In genomic region chr9:42490989-42491388, GRCh38 we compare ENCODE assay signal across 7 cellular contexts.
DNase-seq lines count a peak whose midpoint lies in the region; ATAC-seq, FAIRE-seq and TF ChIP-seq lines count a peak whose summit lies in the region.
"Not testable (repeated sequence)": the region's sequence is repeated elsewhere in the genome, so short reads cannot be mapped to it uniquely, and the experiment has no call there.

No MANE protein-coding gene starts in this region.

- intact Hi-C loops in HCT116 (cut with micrococcal nuclease): not testable (repeated sequence)

- FAIRE-seq in A549 (lab: Jason Lieb, UNC): not testable (repeated sequence)

- H3K27ac Mint-ChIP-seq in activated naive CD8-positive, alpha-beta T cell treated with anti-CD3 and anti-CD28 coated beads, Interleukin-2, amount 10 ng/mL, durations not matched to agents 7 days and 5 days; stimulated activated effector memory CD8-positive, alpha-beta T cell treated with anti-CD3 and anti-CD28 coated beads, Interleukin-12 subunit alpha, Interleukin-12 subunit beta, amount 100 ng/mL, for 72 hours: not testable (repeated sequence)

- CTCF ChIA-PET in A549 (lab: Yijun Ruan, JAX); HCT116 (lab: Charles Lee): not testable (repeated sequence)

- not testable (repeated sequence) for H3K27me3 Mint-ChIP-seq in activated naive CD8-positive, alpha-beta T cell treated with anti-CD3 and anti-CD28 coated beads, Interleukin-2, amount 10 ng/mL, durations not matched to agents 7 days and 5 days

- WGBS in A549 (ENCODE audit: missing lambda C conversion rate): 52% methylated on average over 1 of the region's 2 CpGs

- not testable (repeated sequence) for H3K4me1 Mint-ChIP-seq in activated naive CD8-positive, alpha-beta T cell treated with anti-CD3 and anti-CD28 coated beads, Interleukin-2, amount 10 ng/mL, durations not matched to agents 7 days and 5 days; stimulated activated effector memory CD8-positive, alpha-beta T cell treated with anti-CD3 and anti-CD28 coated beads, Interleukin-12 subunit alpha, Interleukin-12 subunit beta, amount 100 ng/mL, for 72 hours

- TF ChIP-seq EP300 in A549 (IDR thresholded peaks at IDR 0.05): not testable (repeated sequence)

- H3K4me2 ChIP-seq in A549; HCT116 (ENCODE audit: low read length): not testable (repeated sequence)

- H3K9me3 Mint-ChIP-seq in activated naive CD8-positive, alpha-beta T cell treated with anti-CD3 and anti-CD28 coated beads, Interleukin-2, amount 10 ng/mL, durations not matched to agents 7 days and 5 days; stimulated activated effector memory CD8-positive, alpha-beta T cell treated with anti-CD3 and anti-CD28 coated beads, Interleukin-12 subunit alpha, Interleukin-12 subunit beta, amount 100 ng/mL, for 72 hours: not testable (repeated sequence)

- H3K27me3 ChIP-seq in HCT116 (ENCODE audit: insufficient read depth, low read length); RWPE2 (ENCODE audit: insufficient read depth, poor library complexity, severe bottlenecking): not testable (repeated sequence)

- H3K4me3 Mint-ChIP-seq in activated naive CD8-positive, alpha-beta T cell treated with anti-CD3 and anti-CD28 coated beads, Interleukin-2, amount 10 ng/mL, durations not matched to agents 7 days and 5 days; stimulated activated effector memory CD8-positive, alpha-beta T cell treated with anti-CD3 and anti-CD28 coated beads, Interleukin-12 subunit alpha, Interleukin-12 subunit beta, amount 100 ng/mL, for 72 hours: not testable (repeated sequence)

- not testable (repeated sequence) for TF ChIP-seq CTCF in A549 (IDR thresholded peaks at IDR 0.05); HCT116 (IDR thresholded peaks at IDR 0.05 in 2 of 3, conservative IDR thresholded peaks at IDR 0.05 in 1 of 3; ENCODE audit: borderline replicate concordance in 1 of 3, insufficient read depth in 1 of 3, low read depth in 2 of 3, low read length in 2 of 3); RWPE2 (IDR thresholded peaks at IDR 0.05; ENCODE audit: poor library complexity, severe bottlenecking); fibroblast of pulmonary artery (IDR thresholded peaks at IDR 0.05; ENCODE audit: low read length, missing control alignments)

- not testable (repeated sequence) for TF ChIP-seq RAD21 in A549 (conservative IDR thresholded peaks at IDR 0.05 in 1 of 2, IDR thresholded peaks at IDR 0.05 in 1 of 2); HCT116 (IDR thresholded peaks at IDR 0.05; ENCODE audit: low read depth)

- not testable (repeated sequence) for H3K79me2 ChIP-seq in HCT116 (ENCODE audit: insufficient read depth, low read length)

- H3K36me3 ChIP-seq in HCT116 (ENCODE audit: control insufficient read depth in 1 of 2, insufficient read depth in 2 of 2, low read length in 2 of 2); RWPE2 (ENCODE audit: low read depth): not testable (repeated sequence)

- DNase-seq in A549 (ENCODE audit: low read depth in 1 of 2, low spot score in 1 of 2); HCT116 (ENCODE audit: low read depth, low spot score); RWPE2 (ENCODE audit: low spot score); activated naive CD8-positive, alpha-beta T cell treated with anti-CD3 and anti-CD28 coated beads, Interleukin-2, amount 10 ng/mL, durations not matched to agents 7 days and 5 days; stimulated activated effector memory CD8-positive, alpha-beta T cell treated with anti-CD3 and anti-CD28 coated beads, Interleukin-12 subunit alpha, Interleukin-12 subunit beta, amount 100 ng/mL, for 72 hours (ENCODE audit: low spot score in 2 of 2): not testable (repeated sequence)
- peak; percentile 4 for DNase-seq in dermis blood vessel endothelial cell
- DNase-seq in fibroblast of pulmonary artery (ENCODE audit: low read depth): peak; percentile 3

- not testable (repeated sequence) for H3K9me3 ChIP-seq in A549; HCT116 (ENCODE audit: control insufficient read depth in 1 of 2, insufficient read depth in 1 of 2, low read depth in 1 of 2, low read length in 2 of 2); RWPE2 (ENCODE audit: severe bottlenecking)

- POLR2A ChIA-PET in A549 (lab: Yijun Ruan, JAX); HCT116 (lab: Charles Lee); activated naive CD8-positive, alpha-beta T cell treated with anti-CD3 and anti-CD28 coated beads, Interleukin-2, amount 10 ng/mL, durations not matched to agents 7 days and 5 days (lab: Charles Lee): not testable (repeated sequence)

- not testable (repeated sequence) for H3K9ac ChIP-seq in HCT116 (ENCODE audit: low read length)

- not testable (repeated sequence) for TF ChIP-seq POLR2A in A549 (IDR thresholded peaks at IDR 0.05; ENCODE audit: low read length); HCT116 (IDR thresholded peaks at IDR 0.05; ENCODE audit: borderline replicate concordance, extremely low read depth, insufficient read depth, insufficient read length)

- RAD21 ChIA-PET in HCT116 (lab: Charles Lee; ENCODE audit: low non-redundant PET in 1 of 2, low total read pairs in 2 of 2, uncharacterized antibody in 2 of 2, unreplicated experiment in 2 of 2): not testable (repeated sequence)

- not testable (repeated sequence) for H3K9me2 ChIP-seq in HCT116 (ENCODE audit: insufficient read depth)

- not testable (repeated sequence) for H3K4me3 ChIP-seq in A549; HCT116 (replicated peaks in 1 of 2; ENCODE audit: low read depth in 1 of 2, low read length in 2 of 2); RWPE2 (ENCODE audit: severe bottlenecking); fibroblast of pulmonary artery (replicated peaks; ENCODE audit: low read depth, low read length)

- H3K27ac ChIP-seq in A549; HCT116 (ENCODE audit: low read depth, low read length); RWPE2 (ENCODE audit: poor library complexity, severe bottlenecking): not testable (repeated sequence)

- not testable (repeated sequence) for H3K4me1 ChIP-seq in A549; HCT116 (ENCODE audit: control insufficient read depth in 1 of 2, insufficient read depth in 2 of 2, low read length in 2 of 2); RWPE2 (ENCODE audit: insufficient read depth, poor library complexity, severe bottlenecking)

- H2AFZ ChIP-seq in HCT116 (ENCODE audit: low read depth, low read length, poor library complexity, severe bottlenecking): not testable (repeated sequence)

- H4K20me1 ChIP-seq in HCT116 (ENCODE audit: insufficient read depth): not testable (repeated sequence)

- not testable (repeated sequence) for H3K36me3 Mint-ChIP-seq in activated naive CD8-positive, alpha-beta T cell treated with anti-CD3 and anti-CD28 coated beads, Interleukin-2, amount 10 ng/mL, durations not matched to agents 7 days and 5 days; stimulated activated effector memory CD8-positive, alpha-beta T cell treated with anti-CD3 and anti-CD28 coated beads, Interleukin-12 subunit alpha, Interleukin-12 subunit beta, amount 100 ng/mL, for 72 hours

- not testable (repeated sequence) for BruUV-seq in HCT116 (replicated peaks; lab: Mats Ljungman, UMichigan)

- ATAC-seq in A549 (peak; percentile 59; a peak in 3 of 6 replicates), HCT116 (0 out of 2 replicates have a peak, but pooled peaks have one; percentile 47), RWPE2 (ENCODE audit: low read depth) (peak; percentile 56; the same call in 1 of the 3 replicates)
- peak; percentile 42 for ATAC-seq in activated naive CD8-positive, alpha-beta T cell treated with anti-CD3 and anti-CD28 coated beads, Interleukin-2, amount 10 ng/mL, durations not matched to agents 7 days and 5 days (ENCODE audit: low read depth)
- ATAC-seq in stimulated activated effector memory CD8-positive, alpha-beta T cell treated with anti-CD3 and anti-CD28 coated beads, Interleukin-12 subunit alpha, Interleukin-12 subunit beta, amount 100 ng/mL, for 72 hours: peak; percentile 34
